Comparison of ENCODE assay signal across 21 cellular contexts in the genomic region with DNA sequence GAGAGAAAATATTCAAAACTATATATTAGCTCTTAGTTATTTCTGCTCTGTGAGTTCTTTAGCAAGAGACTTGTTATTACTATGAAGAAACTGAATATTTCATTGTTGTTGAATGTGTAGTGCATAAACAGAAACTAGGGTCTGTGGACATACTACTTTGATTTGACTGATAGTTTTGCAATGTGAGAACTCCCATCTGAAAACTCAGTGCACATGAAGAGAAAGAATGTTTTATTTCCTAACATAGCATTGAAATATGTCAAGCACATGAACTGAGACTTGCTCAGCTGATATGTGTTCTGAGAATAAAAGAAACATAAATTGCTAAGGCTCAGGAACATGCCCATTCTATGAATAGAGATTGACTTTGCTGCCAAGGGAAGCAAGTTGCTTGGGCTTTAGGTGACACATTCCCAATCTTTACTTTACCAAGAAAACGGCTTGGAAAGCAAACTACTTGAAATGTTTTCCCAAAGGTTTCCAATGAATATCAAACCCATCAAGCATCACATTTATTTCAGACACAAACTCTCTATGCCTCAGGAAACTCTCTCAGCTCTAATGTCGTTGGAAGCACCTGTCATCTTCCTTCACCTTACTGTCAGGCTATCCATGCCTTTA.
DNase-seq lines count a peak whose midpoint lies in the region; ATAC-seq, FAIRE-seq and TF ChIP-seq lines count a peak whose summit lies in the region.
"Had no signal": no experiment of that assay in that cellular context is flagged by ENCODE, and none has a peak within 500 bp of the region (broad histone marks: within the 10 kb centered on the region; RNA-seq: fewer than 3 reads in every experiment).

No MANE protein-coding gene starts in this region.

- CTCF ChIA-PET in A549 (lab: Yijun Ruan, JAX) = interaction anchor here (0.7 to 1.5 kb wide), 3 partner anchors 9 to 1115 kb away, joined by 3 to 5 read pairs (median 3); no protein-coding TSS in a partner anchor

- H3K79me2 ChIP-seq in neural cell (replicated peaks; ENCODE audit: insufficient read depth, low read length) = no peaks in the 10 kb centered on the region

- TF ChIP-seq RAD21 in A549 (conservative IDR thresholded peaks at IDR 0.05 in 1 of 2, IDR thresholded peaks at IDR 0.05 in 1 of 2) (no peak), neural cell (conservative IDR thresholded peaks at IDR 0.05) (no peak)

- H3K27ac ChIP-seq in A549 (no peak overlapping the region), neural cell (ENCODE audit: low read length) (no peak overlapping the region)
- H3K27ac ChIP-seq: C4-2B had no signal

- no peak for TF ChIP-seq EP300 in A549 (IDR thresholded peaks at IDR 0.05)
- TF ChIP-seq EP300 in neural cell (conservative IDR thresholded peaks at IDR 0.05; ENCODE audit: poor library complexity, severe bottlenecking) = peak; percentile 91

- no peak for TF ChIP-seq CTCF in A549 (IDR thresholded peaks at IDR 0.05)
- TF ChIP-seq CTCF in fibroblast of villous mesenchyme (IDR thresholded peaks at IDR 0.05; ENCODE audit: insufficient read depth, low read depth, low read length) = no peak
- TF ChIP-seq CTCF in neural cell (IDR thresholded peaks at IDR 0.05; ENCODE audit: poor library complexity, severe bottlenecking) = no peak

- H2AFZ ChIP-seq in neural cell (ENCODE audit: low read depth, low read length) = no peak overlapping the region
- H2AFZ ChIP-seq: GM23338 had no signal

- POLR2A ChIA-PET in A549 (lab: Yijun Ruan, JAX) = no interaction called here

- H3K4me1 ChIP-seq in A549 = no peaks in the 10 kb centered on the region
- no peaks in the 10 kb centered on the region for H3K4me1 ChIP-seq in adipocyte (ENCODE audit: control insufficient read depth, insufficient read depth, low read length)
- H3K4me1 ChIP-seq: Caco-2 had no signal

- no peak overlapping the region for H3K4me3 ChIP-seq in A549
- H3K4me3 ChIP-seq in adipocyte (ENCODE audit: low read length) = no peak overlapping the region
- no peak overlapping the region for H3K4me3 ChIP-seq in fibroblast of villous mesenchyme (ENCODE audit: low read depth, low read length)
- no peak overlapping the region for H3K4me3 ChIP-seq in neural cell (ENCODE audit: low read length)
- H3K4me3 ChIP-seq: GM23338 had no signal

- ATAC-seq in A549 = no peak
- no peak for ATAC-seq in HG03139 (IDR thresholded peaks at IDR 0.05; ENCODE audit: unreplicated experiment)
- ATAC-seq: GM23338 had no signal

- DNase-seq in A549 (ENCODE audit: low read depth in 1 of 2, low spot score in 1 of 2) = no peak
- DNase-seq in adipocyte (ENCODE audit: low read depth) = peak; percentile 77
- peak; percentile 3 for DNase-seq in fibroblast of villous mesenchyme (ENCODE audit: low read depth)
- no peak for DNase-seq in occipital lobe (lab: John Stamatoyannopoulos, UW)
- no peak for DNase-seq in RCC 7860 (ENCODE audit: low spot score)
- DNase-seq: 8988T; AML-193; Caco-2; CD4-positive, alpha-beta T cell; HCEC 1CT; IMR-90 had no signal

- H3K36me3 ChIP-seq in adipocyte (ENCODE audit: control insufficient read depth, insufficient read depth, low read length, severe bottlenecking) (no peaks in the 10 kb centered on the region), neural cell (ENCODE audit: insufficient read depth, low read length) (no peaks in the 10 kb centered on the region)

- H3K9me3 ChIP-seq in A549 (no peaks in the 10 kb centered on the region), adipocyte (ENCODE audit: control insufficient read depth, low read length) (no peaks in the 10 kb centered on the region), neural cell (ENCODE audit: low read length) (no peaks in the 10 kb centered on the region)
- H3K9me3 ChIP-seq: Caco-2 had no signal

- H3F3A ChIP-seq in neural cell (ENCODE audit: insufficient read depth, low read length, poor library complexity, severe bottlenecking) = no peaks in the 10 kb centered on the region

- H3K9me2 ChIP-seq in neural cell (ENCODE audit: insufficient read depth, low read length) = no peaks in the 10 kb centered on the region

- H3K9ac ChIP-seq in adipocyte (ENCODE audit: low read length) (no peak overlapping the region), neural cell (ENCODE audit: low read length) (no peak overlapping the region)

- no peaks in the 10 kb centered on the region for H4K20me1 ChIP-seq in neural cell (ENCODE audit: insufficient read depth)

- no peak overlapping the region for H3K4me2 ChIP-seq in A549
- H3K4me2 ChIP-seq in neural cell (ENCODE audit: low read length) = no peak overlapping the region
- H3K4me2 ChIP-seq: GM23338 had no signal

- no peak for TF ChIP-seq POLR2A in A549 (IDR thresholded peaks at IDR 0.05; ENCODE audit: low read length)

- no peaks in the 10 kb centered on the region for H3K27me3 ChIP-seq in adipocyte (replicated peaks; ENCODE audit: control insufficient read depth, insufficient read depth, low read length)
- H3K27me3 ChIP-seq in neural cell (ENCODE audit: insufficient read depth, low read depth, low read length) = no peaks in the 10 kb centered on the region

- 1% methylated on average over 2 of the region's 2 CpGs for WGBS in A549 (ENCODE audit: missing lambda C conversion rate)

- FAIRE-seq in A549 (lab: Jason Lieb, UNC) = peak; percentile 32
- no peak for FAIRE-seq in RCC 7860 (lab: Jason Lieb, UNC)
- FAIRE-seq: D721Med, G401.6, GM12891, GM19239, H54, HTR-8/SVneo had no signal

TF ChIP-seq in A549, 52 proteins besides CTCF, POLR2A, EP300 and RAD21:
- TF ChIP-seq CHD4 (IDR thresholded peaks at IDR 0.05; ENCODE audit: borderline replicate concordance) = no peak
- TF ChIP-seq EHMT2 (IDR thresholded peaks at IDR 0.05; ENCODE audit: low read depth) = no peak
- TF ChIP-seq BCL3 (IDR thresholded peaks at IDR 0.05) = no peak
- no peak for TF ChIP-seq JUNB (IDR thresholded peaks at IDR 0.05)
- TF ChIP-seq SREBF2 (IDR thresholded peaks at IDR 0.05) = no peak
- TF ChIP-seq POLR2AphosphoS2 (conservative IDR thresholded peaks at IDR 0.05; ENCODE audit: low read length) = no peak
- no peak for TF ChIP-seq RNF2 (IDR thresholded peaks at IDR 0.05; ENCODE audit: borderline replicate concordance, low read depth)
- no peak for TF ChIP-seq CEBPB (IDR thresholded peaks at IDR 0.05)
- TF ChIP-seq HOXB13 (CRISPR knock-in tag; IDR thresholded peaks at IDR 0.05; ENCODE audit: low read depth) = no peak
- no peak for TF ChIP-seq HOXB5 (CRISPR knock-in tag; IDR thresholded peaks at IDR 0.05)
- TF ChIP-seq HOXA7 (CRISPR knock-in tag; IDR thresholded peaks at IDR 0.05) = no peak
- TF ChIP-seq EHF (CRISPR knock-in tag; IDR thresholded peaks at IDR 0.05) = no peak
- TF ChIP-seq SMC3 (IDR thresholded peaks at IDR 0.05) = no peak
- no peak for TF ChIP-seq CHD2 (IDR thresholded peaks at IDR 0.05; ENCODE audit: low read length, partially characterized antibody)
- TF ChIP-seq, protein P1, sequence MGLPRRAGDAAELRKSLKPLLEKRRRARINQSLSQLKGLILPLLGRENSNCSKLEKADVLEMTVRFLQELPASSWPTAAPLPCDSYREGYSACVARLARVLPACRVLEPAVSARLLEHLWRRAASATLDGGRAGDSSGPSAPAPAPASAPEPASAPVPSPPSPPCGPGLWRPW (IDR thresholded peaks at IDR 0.05) = no peak
- TF ChIP-seq NFE2L2 (conservative IDR thresholded peaks at IDR 0.05; ENCODE audit: low read length) = no peak

TF ChIP-seq in neural cell, 6 proteins besides CTCF, POLR2A, EP300 and RAD21:
- TF ChIP-seq SMC3 (conservative IDR thresholded peaks at IDR 0.05; ENCODE audit: poor library complexity) (no peak), POLR2AphosphoS5 (IDR thresholded peaks at IDR 0.05) (peak; percentile 53), REST (IDR thresholded peaks at IDR 0.05; ENCODE audit: borderline replicate concordance) (peak; percentile 97), TAF1 (IDR thresholded peaks at IDR 0.05; ENCODE audit: low read depth) (no peak), EZH2 (IDR thresholded peaks at IDR 0.05; ENCODE audit: borderline replicate concordance, insufficient read depth, low read length, poor library complexity, severe bottlenecking) (no peak)

Comparison
In these comparisons a context has a peak if more than half of its experiments do, and no peak if none do; other contexts are left out.
1. DNase-seq: peak in adipocyte (single experiment) and fibroblast of villous mesenchyme (single experiment); none in A549 (0 of 2), occipital lobe (single experiment) and RCC 7860 (single experiment).